Comparison of ENCODE assay signal across 16 cellular contexts in the genomic region with DNA sequence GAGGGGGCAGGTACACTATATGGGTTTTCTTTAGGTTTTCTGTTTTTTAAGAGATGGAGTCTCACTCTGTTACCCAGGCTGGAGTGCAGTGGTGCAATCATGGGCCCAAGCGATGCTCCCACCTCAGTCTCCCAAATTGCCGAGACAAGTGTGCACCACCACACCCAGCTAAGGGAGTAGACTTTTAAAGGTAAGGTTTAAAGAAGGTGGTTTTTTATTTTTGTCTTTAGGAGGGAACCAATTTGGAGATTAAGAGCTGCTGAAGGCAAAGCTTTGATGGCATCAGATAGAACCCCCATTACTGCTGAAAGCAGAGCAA. TPM values are rescaled to one million over a fixed set of nuclear protein-coding genes. Genes with fewer than 3 reads are reported as not detected.
DNase-seq lines count a peak whose midpoint lies in the region; ATAC-seq, FAIRE-seq and TF ChIP-seq lines count a peak whose summit lies in the region.
"Had no signal": no experiment of that assay in that cellular context is flagged by ENCODE, and none has a peak within 500 bp of the region (broad histone marks: within the 10 kb centered on the region; RNA-seq: fewer than 3 reads in every experiment).

No MANE protein-coding gene starts in this region.

- H3K4me1 ChIP-seq in RWPE2 (ENCODE audit: insufficient read depth, poor library complexity, severe bottlenecking) (peaks cover 5% of the 10 kb centered on the region), K562 (replicated peaks in 1 of 2; ENCODE audit: control insufficient read depth in 2 of 2, insufficient read depth in 2 of 2, low read length in 2 of 2) (peaks cover 0 to 3% of the 10 kb centered on the region in 2 experiments; a peak in 1 of 5 replicates)

- H2AFZ ChIP-seq in K562 (ENCODE audit: low read depth, low read length) = no peak overlapping the region

- H3K79me2 ChIP-seq in K562 (ENCODE audit: control insufficient read depth, insufficient read depth, low read length) = peaks cover 24% of the 10 kb centered on the region

- H3K9me3 ChIP-seq in RWPE2 (ENCODE audit: severe bottlenecking) = no peaks in the 10 kb centered on the region
- H3K9me3 ChIP-seq in K562 (replicated peaks; ENCODE audit: control insufficient read depth, insufficient read depth, low read depth, low read length) = no peaks in the 10 kb centered on the region

- no peak for TF ChIP-seq RAD21 in K562 (CRISPR knock-in tag; conservative IDR thresholded peaks at IDR 0.05 in 1 of 2, IDR thresholded peaks at IDR 0.05 in 1 of 2)

- H3K36me3 ChIP-seq in RWPE2 (ENCODE audit: low read depth) = peaks cover 76% of the 10 kb centered on the region
- peaks cover 56% of the 10 kb centered on the region for H3K36me3 ChIP-seq in K562 (ENCODE audit: control insufficient read depth, insufficient read depth, low read length)

- whole genome bisulfite sequencing in K562 (ENCODE audit: insufficient coverage, low coverage, missing lambda C conversion rate) = 92% methylated on average over 2 of the region's 2 CpGs

- POLR2A ChIA-PET in K562 (lab: Yijun Ruan, JAX) = interaction anchor here (0.6 to 3.6 kb wide), 15 partner anchors 8 to 469 kb away, joined by 3 to 34 read pairs (median 4); a partner anchor contains a TSS

- in situ Hi-C loops in K562 (cut with MboI) = no loop called here

- no peak for DNase-seq in RWPE2 (ENCODE audit: low spot score)
- DNase-seq in K562 (ENCODE audit: extremely low read depth in 1 of 4, low spot score in 3 of 4) = no peak
- no peak for DNase-seq in UCSD-AML1 (lab: John Stamatoyannopoulos, UW; ENCODE audit: unreplicated experiment)
- DNase-seq in activated CD8-positive, alpha-beta memory T cell treated with anti-CD3 and anti-CD28 coated beads, Interleukin-2, amount 50 U/mL, for 48 hours = no peak
- no peak for DNase-seq in natural killer cell treated with Interleukin-12 subunit alpha and Interleukin-12 subunit beta and Interleukin-15 and Interleukin-18, amount 100 ng/mL, for 72 hours (ENCODE audit: low spot score)
- DNase-seq: CD4-positive, alpha-beta T cell; KG1; NCI-H1417 treated with DMSO at 0.1 percent for 48 hours; NCI-H2029 treated with DMSO at 0.1 percent for 48 hours; NCI-H2171 treated with DMSO at 0.1 percent for 48 hours; NCI-H446 treated with DMSO at 0.1 percent for 48 hours had no signal

- intact Hi-C loops in K562 (cut with micrococcal nuclease) = no loop called here

- TF ChIP-seq CTCF in 22Rv1 (IDR thresholded peaks at IDR 0.05) = no peak
- TF ChIP-seq CTCF in C4-2B (conservative IDR thresholded peaks at IDR 0.05) = no peak
- no peak for TF ChIP-seq CTCF in RWPE2 (IDR thresholded peaks at IDR 0.05; ENCODE audit: poor library complexity, severe bottlenecking)
- TF ChIP-seq CTCF in K562 (IDR thresholded peaks at IDR 0.05 in 2 of 3, conservative IDR thresholded peaks at IDR 0.05 in 1 of 3; ENCODE audit: insufficient read depth in 2 of 3, low read depth in 1 of 3, low read length in 3 of 3) = no peak

- FAIRE-seq in K562 (lab: Jason Lieb, UNC) = no peak
- FAIRE-seq: H54 had no signal

- H3K9ac ChIP-seq in K562 (ENCODE audit: insufficient read depth in 1 of 2, low read depth in 2 of 2, low read length in 2 of 2) = no peak overlapping the region

- H3K4me1 Mint-ChIP-seq in natural killer cell treated with Interleukin-12 subunit alpha and Interleukin-12 subunit beta and Interleukin-15 and Interleukin-18, amount 100 ng/mL, for 72 hours (ENCODE audit: low read depth in 2 of 2) = peaks cover 13 to 24% of the 10 kb centered on the region in 2 donors

- H3K36me3 Mint-ChIP-seq in natural killer cell treated with Interleukin-12 subunit alpha and Interleukin-12 subunit beta and Interleukin-15 and Interleukin-18, amount 100 ng/mL, for 72 hours = peaks cover 26% of the 10 kb centered on the region

- BruUV-seq in K562 (replicated peaks; lab: Mats Ljungman, UMichigan) = no TSS peak

- H3K4me3 Mint-ChIP-seq in natural killer cell treated with Interleukin-12 subunit alpha and Interleukin-12 subunit beta and Interleukin-15 and Interleukin-18, amount 100 ng/mL, for 72 hours = no peak overlapping the region
- H3K4me3 Mint-ChIP-seq: B cell; CD4-positive, alpha-beta T cell had no signal

- no peak overlapping the region for H3K27ac Mint-ChIP-seq in natural killer cell treated with Interleukin-12 subunit alpha and Interleukin-12 subunit beta and Interleukin-15 and Interleukin-18, amount 100 ng/mL, for 72 hours
- H3K27ac Mint-ChIP-seq: B cell; CD4-positive, alpha-beta T cell had no signal

- H3K4me2 ChIP-seq in K562 (ENCODE audit: insufficient read depth, low read length) = no peak overlapping the region

- CTCF ChIA-PET in K562 (lab: Yijun Ruan, JAX; ENCODE audit: low intra/inter-chr PET ratio) = no interaction called here

- H3K9me1 ChIP-seq in K562 (ENCODE audit: control insufficient read depth, insufficient read depth, low read length) = peaks cover 4% of the 10 kb centered on the region

- TF ChIP-seq EP300 in K562 (IDR thresholded peaks at IDR 0.05; ENCODE audit: low read length) = no peak

- H3K27me3 ChIP-seq in RWPE2 (ENCODE audit: insufficient read depth, poor library complexity, severe bottlenecking) (no peaks in the 10 kb centered on the region), K562 (ENCODE audit: control insufficient read depth in 2 of 2, insufficient read depth in 2 of 2, low read length in 2 of 2) (no peaks in the 10 kb centered on the region)

- 0 out of 2 replicates have a peak, but pooled peaks cover 4% of the 10 kb centered on the region for H4K20me1 ChIP-seq in K562 (replicated peaks; ENCODE audit: control insufficient read depth, insufficient read depth, low read length)

- H3K4me3 ChIP-seq in RWPE2 (ENCODE audit: severe bottlenecking) = no peak overlapping the region
- H3K4me3 ChIP-seq in K562 = no peak overlapping the region

- H3K27me3 Mint-ChIP-seq in natural killer cell treated with Interleukin-12 subunit alpha and Interleukin-12 subunit beta and Interleukin-15 and Interleukin-18, amount 100 ng/mL, for 72 hours = no peaks in the 10 kb centered on the region
- H3K27me3 Mint-ChIP-seq: B cell; CD4-positive, alpha-beta T cell had no signal

- no peak; the same call in 1 of the 2 replicates for TF ChIP-seq POLR2A in K562 (conservative IDR thresholded peaks at IDR 0.05)

- H3K27ac ChIP-seq in 22Rv1 = peak overlapping the region; percentile 46
- peak overlapping the region; percentile 67 for H3K27ac ChIP-seq in C4-2B
- H3K27ac ChIP-seq in RWPE2 (ENCODE audit: poor library complexity, severe bottlenecking) = no peak overlapping the region
- no peak overlapping the region for H3K27ac ChIP-seq in K562 (ENCODE audit: extremely low read depth, low read depth, low read length)

- ATAC-seq in RWPE2 (ENCODE audit: low read depth) (peak; percentile 24), K562 (peak; percentile 40), GM18519 (IDR thresholded peaks at IDR 0.05; ENCODE audit: low FRiP score, unreplicated experiment) (no peak)
- ATAC-seq in natural killer cell treated with Interleukin-12 subunit alpha and Interleukin-12 subunit beta and Interleukin-15 and Interleukin-18, amount 100 ng/mL, for 72 hours = no peak

- no peaks in the 10 kb centered on the region for H3K9me3 Mint-ChIP-seq in natural killer cell treated with Interleukin-12 subunit alpha and Interleukin-12 subunit beta and Interleukin-15 and Interleukin-18, amount 100 ng/mL, for 72 hours
- H3K9me3 Mint-ChIP-seq: CD4-positive, alpha-beta T cell had no signal

RNA-seq across cellular contexts. Expression of a gene that starts 7.9 kb away (rescaled TPM):
- total RNA-seq in K562 (2011; cell fraction: chromatin; rRNA removed; ENCODE audit: low replicate concordance) = 123 and 206 TPM in 2 replicates
- total RNA-seq in K562 (2011; cell fraction: nucleolus; rRNA removed) = 65.5 and 74.5 TPM in 2 replicates
- total RNA-seq in K562 (2011; cell fraction: nucleoplasm; rRNA removed) = 119 and 180 TPM in 2 replicates
- total RNA-seq in K562 (2014; rRNA removed) (52.4 and 55.6 TPM in 2 replicates), K562 (2014; rRNA removed; fragmentation: Illumina TruSeq; extraction: Trizol) (73.1 and 81.5 TPM in 2 replicates), K562 (2015; rRNA removed; fragmentation: Illumina TruSeq; extraction: Trizol) (78.8 and 80.4 TPM in 2 replicates), K562 (2021) (140 and 141 TPM in 2 replicates)
- polyA plus RNA-seq in K562 (2011; rRNA removed) (86.1 and 138 TPM in 2 replicates), K562 (2014; fragmentation: Illumina TruSeq; extraction: Trizol) (101 and 117 TPM in 2 replicates), K562 (2014; fragmentation: Nextera tagmentation; extraction: Ambion mirVana) (100 to 1,000 TPM; 148 to 165 TPM), K562 (2014; rRNA removed) (86.5 and 91.3 TPM in 2 replicates)
- 37.4 and 44.4 TPM in 2 replicates for polyA plus RNA-seq in K562 (2011; cell fraction: cytosol; rRNA removed)
- polyA plus RNA-seq in K562 (2011; cell fraction: nucleus; rRNA removed) = 287 and 290 TPM in 2 replicates
- polyA plus RNA-seq in K562 (2012) = 89.0 and 99.0 TPM in 2 replicates
- polyA minus RNA-seq in K562 (2011; rRNA and poly(A)+ RNA removed) = 119 and 177 TPM in 2 replicates
- 45.1 and 79.8 TPM in 2 replicates for polyA minus RNA-seq in K562 (2011; cell fraction: cytosol; rRNA and poly(A)+ RNA removed)
- 56.4 and 90.7 TPM in 2 replicates for polyA minus RNA-seq in K562 (2011; cell fraction: nucleus; rRNA and poly(A)+ RNA removed)
- total RNA-seq in natural killer cell treated with Interleukin-12 subunit alpha and Interleukin-12 subunit beta and Interleukin-15 and Interleukin-18, amount 100 ng/mL, for 72 hours = 100 to 1,000 TPM; 153 to 164 TPM

RNA-seq across cellular contexts. Expression of a gene that starts 41.9 kb away (rescaled TPM):
- 96.6 and 129 TPM in 2 replicates for total RNA-seq in K562 (2011; cell fraction: chromatin; rRNA removed; ENCODE audit: low replicate concordance)
- 68.4 and 71.2 TPM in 2 replicates for total RNA-seq in K562 (2011; cell fraction: nucleolus; rRNA removed)
- 92.8 and 140 TPM in 2 replicates for total RNA-seq in K562 (2011; cell fraction: nucleoplasm; rRNA removed)
- total RNA-seq in K562 (2014; rRNA removed) (5.5 and 6.2 TPM in 2 replicates), K562 (2014; rRNA removed; fragmentation: Illumina TruSeq; extraction: Trizol) (3.4 and 4.1 TPM in 2 replicates), K562 (2015; rRNA removed; fragmentation: Illumina TruSeq; extraction: Trizol) (3.2 and 3.4 TPM in 2 replicates), K562 (2021) (6.1 and 9.4 TPM in 2 replicates)
- polyA plus RNA-seq in K562 (2011; rRNA removed) (10.0 and 18.3 TPM in 2 replicates), K562 (2014; fragmentation: Illumina TruSeq; extraction: Trizol) (4.1 and 4.4 TPM in 2 replicates), K562 (2014; fragmentation: Nextera tagmentation; extraction: Ambion mirVana) (1 to 10 TPM in 1 of 2 experiments, under 1 TPM in 1; 0.77 to 1.1 TPM), K562 (2014; rRNA removed) (7.7 and 7.9 TPM in 2 replicates)
- polyA plus RNA-seq in K562 (2011; cell fraction: cytosol; rRNA removed) = 4.0 and 5.7 TPM in 2 replicates
- 87.5 and 104 TPM in 2 replicates for polyA plus RNA-seq in K562 (2011; cell fraction: nucleus; rRNA removed)
- polyA plus RNA-seq in K562 (2012) = 4.0 and 8.9 TPM in 2 replicates
- 13.1 and 17.4 TPM in 2 replicates for polyA minus RNA-seq in K562 (2011; rRNA and poly(A)+ RNA removed)
- polyA minus RNA-seq in K562 (2011; cell fraction: cytosol; rRNA and poly(A)+ RNA removed) = 2.8 and 3.2 TPM in 2 replicates
- 28.9 and 38.0 TPM in 2 replicates for polyA minus RNA-seq in K562 (2011; cell fraction: nucleus; rRNA and poly(A)+ RNA removed)
- 10 to 100 TPM in 1 of 2 donors, 1 to 10 TPM in 1; 7.0 to 12.9 TPM for total RNA-seq in natural killer cell treated with Interleukin-12 subunit alpha and Interleukin-12 subunit beta and Interleukin-15 and Interleukin-18, amount 100 ng/mL, for 72 hours

Comparison
In these comparisons a context has a peak if more than half of its experiments do, and no peak if none do; other contexts are left out.
1. H3K27ac ChIP-seq: peak in 22Rv1 (single experiment) and C4-2B (single experiment); none in RWPE2 (single experiment) and K562 (single experiment).
2. ATAC-seq: peak in RWPE2 (single experiment) and K562 (single experiment); none in GM18519 (single experiment) and natural killer cell treated with Interleukin-12 subunit alpha and Interleukin-12 subunit beta and Interleukin-15 and Interleukin-18, amount 100 ng/mL, for 72 hours (0 of 2).